19 cellular contexts compared by ENCODE assay signal in genomic region chr2:204795156-204795555, GRCh38.
DNase-seq lines count a peak whose midpoint lies in the region; TF ChIP-seq lines count a peak whose summit lies in the region.
"Had no signal": no experiment of that assay in that cellular context is flagged by ENCODE, and none has a peak within 500 bp of the region (broad histone marks: within the 10 kb centered on the region; RNA-seq: fewer than 3 reads in every experiment).

No MANE protein-coding gene starts in this region.

- DNase-seq in A172 (ENCODE audit: low spot score) = peak; percentile 9
- peak; percentile 42 for DNase-seq in HS-27A (ENCODE audit: low read depth)
- DNase-seq in cardiac fibroblast (ENCODE audit: low read depth in 2 of 2) = peak; percentile 15 to 58
- DNase-seq in iris pigment epithelial cell (ENCODE audit: low read depth) = peak; percentile 55
- no peak for DNase-seq in foreskin melanocyte
- no peak for DNase-seq in GOT3 (lab: John Stamatoyannopoulos, UW)
- DNase-seq in NCI-H1048 (lab: John Stamatoyannopoulos, UW) = no peak
- DNase-seq in NCI-H2196 treated with DMSO at 0.1 percent for 48 hours (lab: John Stamatoyannopoulos, UW; ENCODE audit: unreplicated experiment) = no peak
- DNase-seq: 8988T; activated B cell treated with CpG ODN at 0.5 μM for 24 hours; activated CD8-positive, alpha-beta T cell treated with anti-CD3 and anti-CD28 coated beads, Interleukin-2, amount 10 ng/mL, durations not matched to agents 7 days and 5 days; activated naive CD8-positive, alpha-beta T cell treated with anti-CD3 and anti-CD28 coated beads for 36 hours; DMS53; effector memory CD8-positive, alpha-beta T cell; gastrocnemius medialis; left ventricle myocardium superior; NCI-H1930; NCI-H524; posterior cingulate gyrus had no signal

- no peak for TF ChIP-seq CTCF in cardiac fibroblast (IDR thresholded peaks at IDR 0.05; ENCODE audit: low read depth, low read length)

- no peak overlapping the region for H3K4me3 ChIP-seq in cardiac fibroblast (replicated peaks in 1 of 2; ENCODE audit: low read depth in 2 of 2, low read length in 2 of 2)
- H3K4me3 ChIP-seq: gastrocnemius medialis had no signal

Comparison
In these comparisons a context has a peak if more than half of its experiments do, and no peak if none do; other contexts are left out.
1. DNase-seq: peak in A172 (single experiment), HS-27A (single experiment), cardiac fibroblast (2 of 2) and iris pigment epithelial cell (single experiment); none in foreskin melanocyte (single experiment), GOT3 (single experiment), NCI-H1048 (single experiment) and NCI-H2196 treated with DMSO at 0.1 percent for 48 hours (single experiment).